15 cellular contexts compared by ENCODE assay signal in the genomic region with DNA sequence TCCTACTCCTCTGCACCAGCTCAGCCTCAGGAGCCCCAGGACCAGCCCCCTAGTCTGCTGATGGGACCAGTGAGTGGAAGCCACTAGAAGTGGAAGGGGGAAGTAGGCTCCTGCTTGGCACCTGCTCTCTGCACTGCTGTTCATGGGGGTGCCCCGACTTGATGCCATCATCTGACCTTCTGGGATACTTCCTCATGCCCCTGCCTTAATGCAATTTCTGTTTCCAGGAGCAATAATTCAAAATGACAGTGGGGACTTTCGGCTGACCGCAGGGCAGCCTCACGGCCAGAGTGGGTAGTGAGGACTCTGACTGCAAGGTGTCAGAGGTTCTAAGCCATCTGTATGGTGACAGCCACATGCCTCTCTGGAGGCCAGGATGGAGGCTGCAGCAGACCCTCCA.
DNase-seq lines count a peak whose midpoint lies in the region; ATAC-seq and TF ChIP-seq lines count a peak whose summit lies in the region.
"Had no signal": no experiment of that assay in that cellular context is flagged by ENCODE, and none has a peak within 500 bp of the region (broad histone marks: within the 10 kb centered on the region; RNA-seq: fewer than 3 reads in every experiment).

No MANE protein-coding gene starts in this region.

- no peaks in the 10 kb centered on the region for H3K9me3 ChIP-seq in OCI-LY3 (ENCODE audit: insufficient read depth, low read length)
- H3K9me3 ChIP-seq: Caco-2, HAP-1 had no signal

- no peaks in the 10 kb centered on the region for H3K36me3 Mint-ChIP-seq in activated naive CD8-positive, alpha-beta T cell treated with anti-CD3 and anti-CD28 coated beads, Interleukin-2, amount 50 U/mL, for 24 hours (ENCODE audit: low read depth)
- H3K36me3 Mint-ChIP-seq in activated naive CD8-positive, alpha-beta T cell treated with anti-CD3 and anti-CD28 coated beads for 36 hours = no peaks in the 10 kb centered on the region
- H3K36me3 Mint-ChIP-seq in osteocyte (ENCODE audit: unreplicated experiment) = no peaks in the 10 kb centered on the region
- H3K36me3 Mint-ChIP-seq: CD4-positive, CD25-positive, alpha-beta regulatory T cell; CD8-positive, alpha-beta T cell had no signal

- H3K4me3 Mint-ChIP-seq in activated naive CD8-positive, alpha-beta T cell treated with anti-CD3 and anti-CD28 coated beads, Interleukin-2, amount 50 U/mL, for 24 hours = no peak overlapping the region
- no peak overlapping the region for H3K4me3 Mint-ChIP-seq in activated naive CD8-positive, alpha-beta T cell treated with anti-CD3 and anti-CD28 coated beads for 36 hours
- no peak overlapping the region for H3K4me3 Mint-ChIP-seq in osteocyte (ENCODE audit: unreplicated experiment)
- H3K4me3 Mint-ChIP-seq: CD4-positive, CD25-positive, alpha-beta regulatory T cell; CD8-positive, alpha-beta T cell; GM23338; HFFc6 had no signal

- peaks cover 9% of the 10 kb centered on the region for H3K27me3 Mint-ChIP-seq in activated naive CD8-positive, alpha-beta T cell treated with anti-CD3 and anti-CD28 coated beads, Interleukin-2, amount 50 U/mL, for 24 hours
- H3K27me3 Mint-ChIP-seq in activated naive CD8-positive, alpha-beta T cell treated with anti-CD3 and anti-CD28 coated beads for 36 hours = peaks cover 25% of the 10 kb centered on the region
- peaks cover 8% of the 10 kb centered on the region for H3K27me3 Mint-ChIP-seq in osteocyte (ENCODE audit: unreplicated experiment)

- peak overlapping the region; percentile 60 for H3K4me2 ChIP-seq in OCI-LY3 (ENCODE audit: low read length)
- H3K4me2 ChIP-seq: GM23338 had no signal

- H3K4me1 Mint-ChIP-seq in activated naive CD8-positive, alpha-beta T cell treated with anti-CD3 and anti-CD28 coated beads, Interleukin-2, amount 50 U/mL, for 24 hours = no peaks in the 10 kb centered on the region
- H3K4me1 Mint-ChIP-seq in activated naive CD8-positive, alpha-beta T cell treated with anti-CD3 and anti-CD28 coated beads for 36 hours = no peaks in the 10 kb centered on the region
- H3K4me1 Mint-ChIP-seq in osteocyte (ENCODE audit: unreplicated experiment) = no peaks in the 10 kb centered on the region
- H3K4me1 Mint-ChIP-seq: GM23338 had no signal

- H3K79me2 ChIP-seq in OCI-LY3 (ENCODE audit: low read length) = no peaks in the 10 kb centered on the region

- no peaks in the 10 kb centered on the region for H3K27me3 ChIP-seq in OCI-LY3 (ENCODE audit: low read depth, low read length)

- no peaks in the 10 kb centered on the region for H3K36me3 ChIP-seq in OCI-LY3 (replicated peaks; ENCODE audit: low read depth, low read length)
- H3K36me3 ChIP-seq: HAP-1 had no signal

- no peak for DNase-seq in activated naive CD8-positive, alpha-beta T cell treated with anti-CD3 and anti-CD28 coated beads, Interleukin-2, amount 50 U/mL, for 24 hours
- DNase-seq in activated naive CD8-positive, alpha-beta T cell treated with anti-CD3 and anti-CD28 coated beads for 36 hours = no peak
- peak; percentile 62 for DNase-seq in osteocyte (ENCODE audit: extremely low spot score, unreplicated experiment)
- DNase-seq in iPS-NIHi7 (ENCODE audit: extremely low spot score) = no peak
- DNase-seq: Caco-2; CD4-positive, CD25-positive, alpha-beta regulatory T cell; CD8-positive, alpha-beta T cell; DMS153; DND-41; HFFc6 had no signal

- peak overlapping the region; percentile 72 for H3K27ac ChIP-seq in OCI-LY3 (ENCODE audit: low read length)
- H3K27ac ChIP-seq: C4-2B had no signal

- H3K9me3 Mint-ChIP-seq in activated naive CD8-positive, alpha-beta T cell treated with anti-CD3 and anti-CD28 coated beads, Interleukin-2, amount 50 U/mL, for 24 hours = no peaks in the 10 kb centered on the region
- no peaks in the 10 kb centered on the region for H3K9me3 Mint-ChIP-seq in activated naive CD8-positive, alpha-beta T cell treated with anti-CD3 and anti-CD28 coated beads for 36 hours
- H3K9me3 Mint-ChIP-seq in osteocyte (ENCODE audit: unreplicated experiment) = no peaks in the 10 kb centered on the region
- H3K9me3 Mint-ChIP-seq: CD4-positive, CD25-positive, alpha-beta regulatory T cell; CD8-positive, alpha-beta T cell; GM23338 had no signal

- no peak overlapping the region; the same call in 1 of the 2 replicates for H3K9ac ChIP-seq in OCI-LY3 (ENCODE audit: low read length)

- H2AFZ ChIP-seq in OCI-LY3 (ENCODE audit: low read depth, low read length) = no peak overlapping the region
- H2AFZ ChIP-seq: GM23338 had no signal

- peak; percentile 10 for ATAC-seq in activated naive CD8-positive, alpha-beta T cell treated with anti-CD3 and anti-CD28 coated beads, Interleukin-2, amount 50 U/mL, for 24 hours
- no peak for ATAC-seq in GM21447 (IDR thresholded peaks at IDR 0.05; ENCODE audit: unreplicated experiment)
- ATAC-seq: CD8-positive, alpha-beta T cell; GM23338 had no signal

- no peak overlapping the region; the same call in 1 of the 2 replicates for H3K4me3 ChIP-seq in OCI-LY3 (ENCODE audit: low read length)
- H3K4me3 ChIP-seq: GM23338, HAP-1 had no signal

- H4K20me1 ChIP-seq in OCI-LY3 (ENCODE audit: insufficient read depth, low read length) = no peaks in the 10 kb centered on the region

- no peak for TF ChIP-seq CTCF in OCI-LY3 (IDR thresholded peaks at IDR 0.05; ENCODE audit: low read depth, low read length)
- no peak for TF ChIP-seq CTCF in osteocyte (IDR thresholded peaks at IDR 0.05)

- no peak overlapping the region for H3K27ac Mint-ChIP-seq in activated naive CD8-positive, alpha-beta T cell treated with anti-CD3 and anti-CD28 coated beads, Interleukin-2, amount 50 U/mL, for 24 hours
- H3K27ac Mint-ChIP-seq in activated naive CD8-positive, alpha-beta T cell treated with anti-CD3 and anti-CD28 coated beads for 36 hours = no peak overlapping the region
- no peak overlapping the region for H3K27ac Mint-ChIP-seq in osteocyte (ENCODE audit: unreplicated experiment)
- H3K27ac Mint-ChIP-seq: CD8-positive, alpha-beta T cell; GM23338; HFFc6 had no signal

- H3K4me1 ChIP-seq in OCI-LY3 (ENCODE audit: low read length) = peaks cover 68% of the 10 kb centered on the region
- H3K4me1 ChIP-seq: Caco-2, HAP-1 had no signal
